ENCODE assay signal across 8 cellular contexts in the genomic region with DNA sequence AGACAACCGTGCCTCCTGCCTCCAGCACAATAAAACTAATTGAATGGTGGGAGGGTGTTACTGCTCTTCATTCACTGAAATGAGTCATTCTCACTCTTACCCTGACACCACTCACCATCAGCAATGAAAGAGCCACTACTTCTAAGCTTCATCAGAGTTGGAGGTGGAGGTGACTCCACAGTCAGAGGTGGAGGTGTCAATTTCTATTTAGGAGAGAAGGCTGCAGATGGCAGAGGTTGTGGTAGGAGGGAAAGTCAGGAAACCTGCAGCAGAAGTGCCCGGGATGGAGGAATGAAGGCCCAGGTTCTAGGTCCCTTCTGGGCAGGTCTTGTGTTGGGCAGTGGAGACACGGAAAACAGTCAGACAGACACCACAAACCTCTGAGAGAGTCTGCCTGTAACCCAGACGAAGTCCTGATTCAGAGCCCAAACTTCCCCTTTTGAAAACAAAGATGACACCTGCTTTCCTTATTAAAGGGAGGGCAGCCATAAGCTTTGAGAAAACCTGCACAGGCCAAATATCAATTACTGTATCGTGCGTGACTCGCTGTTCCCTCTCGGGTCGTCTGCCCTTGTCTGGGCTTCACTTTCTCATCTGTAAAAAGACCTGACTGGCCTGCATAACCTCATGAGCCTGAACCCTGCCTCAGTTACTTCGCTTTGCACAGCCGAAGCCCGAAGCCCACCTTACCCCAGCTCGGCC. TPM values are rescaled to one million over a fixed set of nuclear protein-coding genes. Genes with fewer than 3 reads are reported as not detected.
DNase-seq lines count a peak whose midpoint lies in the region; ATAC-seq and TF ChIP-seq lines count a peak whose summit lies in the region.

No MANE protein-coding gene starts in this region.

- H3F3A ChIP-seq in neural progenitor cell (ENCODE audit: low read depth): peaks cover 6% of the 10 kb centered on the region

- H3K36me3 ChIP-seq in heart right ventricle: no peaks in the 10 kb centered on the region
- H3K36me3 ChIP-seq in endocrine pancreas (ENCODE audit: control insufficient read depth, insufficient read depth, low read length): no peaks in the 10 kb centered on the region
- no peaks in the 10 kb centered on the region for H3K36me3 ChIP-seq in neural progenitor cell

- H3K27me3 ChIP-seq in heart right ventricle (no peaks in the 10 kb centered on the region), endocrine pancreas (ENCODE audit: control insufficient read depth, insufficient read depth, low read length) (no peaks in the 10 kb centered on the region), neural progenitor cell (no peaks in the 10 kb centered on the region)

- peak overlapping the region; percentile 91 to 98 (median 92) for H3K4me3 Mint-ChIP-seq in T-cell
- H3K4me3 Mint-ChIP-seq in neural progenitor cell: peak overlapping the region; percentile 97

- POLR2A ChIA-PET in T-cell (lab: Charles Lee): interaction anchor here (0.6 kb wide), 2 partner anchors 66 to 86 kb away, joined by 3 to 10 read pairs; a partner anchor contains a TSS

- intact Hi-C loops in heart right ventricle (cut with DNase I): loop anchor here in 9 of 10 donors (5.0 to 10.0 kb wide), 11 partner anchors 46 to 356 kb away; a partner anchor contains a TSS
- intact Hi-C loops in cardiac septum (cut with DNase I): loop anchor here (5.0 kb wide), 3 partner anchors 66 to 356 kb away; a partner anchor contains a TSS

- H3K27ac ChIP-seq in heart right ventricle (peak overlapping the region in 9 of 10 donors; percentile 61 to 89 (median 85)), neural progenitor cell (no peak overlapping the region)

- H2AFZ ChIP-seq in neural progenitor cell (replicated peaks): peak overlapping the region; percentile 94

- peaks cover 9 to 57% (median 50%) of the 10 kb centered on the region in 9 donors for H3K4me1 ChIP-seq in heart right ventricle
- peaks cover 3% of the 10 kb centered on the region for H3K4me1 ChIP-seq in endocrine pancreas (ENCODE audit: control insufficient read depth, insufficient read depth, low read length)
- H3K4me1 ChIP-seq in neural progenitor cell: peaks cover 7% of the 10 kb centered on the region

- peak overlapping the region; percentile 48 to 98 (median 86) for H3K4me3 ChIP-seq in heart right ventricle
- peak overlapping the region; percentile 66 for H3K4me3 ChIP-seq in endocrine pancreas (ENCODE audit: control insufficient read depth, insufficient read depth, low read length)
- H3K4me3 ChIP-seq in neural progenitor cell: peak overlapping the region; percentile 81

- ATAC-seq in heart right ventricle: no peak
- ATAC-seq in T-cell (replicated peaks in 1 of 4): no peak
- ATAC-seq in GM21381 (IDR thresholded peaks at IDR 0.05; ENCODE audit: unreplicated experiment): no peak
- no peak for ATAC-seq in HG02852 (IDR thresholded peaks at IDR 0.05; ENCODE audit: unreplicated experiment)

- H3K9me3 ChIP-seq in heart right ventricle (no peaks in the 10 kb centered on the region), endocrine pancreas (ENCODE audit: control insufficient read depth, low read length) (no peaks in the 10 kb centered on the region), neural progenitor cell (ENCODE audit: low read depth) (no peaks in the 10 kb centered on the region)

- peaks cover 38% of the 10 kb centered on the region for H3K79me2 ChIP-seq in neural progenitor cell (ENCODE audit: low read depth)

- no peaks in the 10 kb centered on the region for H3K36me3 Mint-ChIP-seq in T-cell
- H3K36me3 Mint-ChIP-seq in neural progenitor cell: no peaks in the 10 kb centered on the region

- WGBS in heart right ventricle, 2 donors: 9 to 10% methylated on average over 13 of the region's 13 CpGs

- no peak for TF ChIP-seq CTCF in heart right ventricle (IDR thresholded peaks at IDR 0.05)
- no peak for TF ChIP-seq CTCF in neural progenitor cell (IDR thresholded peaks at IDR 0.05)

- no peak for DNase-seq in heart right ventricle
- DNase-seq in cardiac septum (ENCODE audit: low spot score): no peak
- DNase-seq in T-cell: peak in 1 of 34 experiments; percentile 17
- DNase-seq in neural progenitor cell (ENCODE audit: low spot score): no peak
- no peak for DNase-seq in retina

- H3K4me1 Mint-ChIP-seq in T-cell: peaks cover 53 to 62% (median 61%) of the 10 kb centered on the region in 3 donors
- peaks cover 40% of the 10 kb centered on the region for H3K4me1 Mint-ChIP-seq in neural progenitor cell

- H3K4me2 ChIP-seq in neural progenitor cell: peak overlapping the region; percentile 90

- H3K27me3 Mint-ChIP-seq in T-cell (no peaks in the 10 kb centered on the region), neural progenitor cell (ENCODE audit: insufficient read depth, low read depth) (peaks cover 5% of the 10 kb centered on the region)

- peaks cover 29% of the 10 kb centered on the region for H4K20me1 ChIP-seq in neural progenitor cell (ENCODE audit: low read depth)

- CTCF ChIA-PET in T-cell (lab: Charles Lee): interaction anchor here in 1 of 2 donors (0.9 kb wide), 1 partner anchor 66 kb away, joined by 3 read pairs; a partner anchor contains a TSS

- peak overlapping the region; percentile 85 to 95 for H3K27ac Mint-ChIP-seq in T-cell
- no peak overlapping the region for H3K27ac Mint-ChIP-seq in neural progenitor cell

- H3K9ac ChIP-seq in endocrine pancreas (ENCODE audit: control insufficient read depth, insufficient read depth, low read length) (peak overlapping the region; percentile 78), neural progenitor cell (peak overlapping the region; percentile 49)

- H3K9me3 Mint-ChIP-seq in T-cell: no peaks in the 10 kb centered on the region
- H3K9me3 Mint-ChIP-seq in neural progenitor cell: no peaks in the 10 kb centered on the region

RNA-seq across cellular contexts. Expression of a gene that starts 0.7 kb away (rescaled TPM):
- total RNA-seq in heart right ventricle: 10 to 100 TPM; 32.6 to 43.5 (median 37.4) TPM
- 10 to 100 TPM; 21.5 to 55.8 TPM for polyA plus RNA-seq in heart right ventricle
- 31.5 TPM for total RNA-seq in cardiac septum
- total RNA-seq in T-cell: 10 to 100 TPM; 23.6 to 32.9 (median 27.7) TPM
- 9.6 and 17.5 TPM in 2 replicates for total RNA-seq in neural progenitor cell (ENCODE audit: low replicate concordance)

RNA-seq across cellular contexts. Expression of a gene that starts 0.9 kb away (rescaled TPM):
- total RNA-seq in heart right ventricle (10 to 100 TPM; 14.6 to 23.7 (median 17.3) TPM), cardiac septum (17.9 TPM), T-cell (10 to 100 TPM in 2 of 5 donors, 1 to 10 TPM in 3; 7.9 to 12.3 (median 10.0) TPM), neural progenitor cell (ENCODE audit: low replicate concordance) (10.6 and 15.1 TPM in 2 replicates)
- 1 to 10 TPM; 7.0 to 9.5 TPM for polyA plus RNA-seq in heart right ventricle

RNA-seq across cellular contexts. Expression of a gene that starts 49.4 kb away (rescaled TPM):
- total RNA-seq in heart right ventricle: 10 to 100 TPM; 18.1 to 23.3 (median 20.9) TPM
- 10 to 100 TPM; 28.4 to 44.3 TPM for polyA plus RNA-seq in heart right ventricle
- total RNA-seq in cardiac septum: 17.8 TPM
- total RNA-seq in T-cell: 10 to 100 TPM; 48.1 to 65.7 (median 57.3) TPM
- 24.8 and 46.5 TPM in 2 replicates for total RNA-seq in neural progenitor cell (ENCODE audit: low replicate concordance)
